8 cellular contexts compared by ENCODE assay signal in genomic region chr9:84007662-84008061, GRCh38.
"Had no signal": no experiment of that assay in that cellular context is flagged by ENCODE, and none has a peak within 500 bp of the region (broad histone marks: within the 10 kb centered on the region; RNA-seq: fewer than 3 reads in every experiment).

No MANE protein-coding gene starts in this region.

- H3K4me2 ChIP-seq: KMS-11 had no signal

- H3K4me3 ChIP-seq: K562 had no signal

- FAIRE-seq: HTR-8/SVneo, K562 had no signal

- H3K9ac ChIP-seq: KMS-11 had no signal

- H3K4me3 Mint-ChIP-seq: IgD-negative memory B cell had no signal

- H3K27me3 Mint-ChIP-seq: IgD-negative memory B cell had no signal

- DNase-seq: IMR-90, KBM-7, KG1 had no signal

- ATAC-seq: K562 had no signal

- H3K9me3 Mint-ChIP-seq: IgD-negative memory B cell had no signal

- H3K27ac ChIP-seq: HL-60, KMS-11 had no signal

- H3K27ac Mint-ChIP-seq: IgD-negative memory B cell had no signal
